11 cellular contexts compared by ENCODE assay signal in the genomic region with DNA sequence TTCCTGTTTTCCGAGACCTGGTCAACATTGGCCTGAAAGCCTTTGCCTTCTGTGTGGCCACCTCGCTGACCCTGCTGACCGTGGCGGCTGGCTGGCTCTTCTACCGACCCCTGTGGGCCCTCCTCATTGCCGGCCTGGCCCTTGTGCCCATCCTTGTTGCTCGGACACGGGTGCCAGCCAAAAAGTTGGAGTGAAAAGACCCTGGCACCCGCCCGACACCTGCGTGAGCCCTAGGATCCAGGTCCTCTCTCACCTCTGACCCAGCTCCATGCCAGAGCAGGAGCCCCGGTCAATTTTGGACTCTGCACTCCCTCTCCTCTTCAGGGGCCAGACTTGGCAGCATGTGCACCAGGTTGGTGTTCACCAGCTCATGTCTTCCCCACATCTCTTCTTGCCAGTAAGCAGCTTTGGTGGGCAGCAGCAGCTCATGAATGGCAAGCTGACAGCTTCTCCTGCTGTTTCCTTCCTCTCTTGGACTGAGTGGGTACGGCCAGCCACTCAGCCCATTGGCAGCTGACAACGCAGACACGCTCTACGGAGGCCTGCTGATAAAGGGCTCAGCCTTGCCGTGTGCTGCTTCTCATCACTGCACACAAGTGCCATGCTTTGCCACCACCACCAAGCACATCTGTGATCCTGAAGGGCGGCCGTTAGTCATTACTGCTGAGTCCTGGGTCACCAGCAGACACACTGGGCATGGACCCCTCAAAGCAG. TPM values are rescaled to one million over a fixed set of nuclear protein-coding genes. Genes with fewer than 3 reads are reported as not detected.
DNase-seq lines count a peak whose midpoint lies in the region; ATAC-seq and TF ChIP-seq lines count a peak whose summit lies in the region.
"Had no signal": no experiment of that assay in that cellular context is flagged by ENCODE, and none has a peak within 500 bp of the region (broad histone marks: within the 10 kb centered on the region; RNA-seq: fewer than 3 reads in every experiment).

No MANE protein-coding gene starts in this region.

- TF ChIP-seq CTCF in uterus (IDR thresholded peaks at IDR 0.05): no peak

- no peaks in the 10 kb centered on the region for H3K9me3 Mint-ChIP-seq in activated T-cell treated with anti-CD3 and anti-CD28 coated beads, Interleukin-2, amount 50 U/mL, for 72 hours
- H3K9me3 Mint-ChIP-seq in dendritic cell treated with granulocyte-macrophage colony-stimulating factor and Interleukin-4, amounts not matched to agents 40 ng/mL and 50 ng/mL, for 4 days: no peaks in the 10 kb centered on the region
- H3K9me3 Mint-ChIP-seq: H9 had no signal

- ATAC-seq in activated T-cell treated with anti-CD3 and anti-CD28 coated beads, Interleukin-2, amount 50 U/mL, for 72 hours (replicated peaks in 1 of 2): no peak

- H3K36me3 Mint-ChIP-seq in activated T-cell treated with anti-CD3 and anti-CD28 coated beads, Interleukin-2, amount 50 U/mL, for 72 hours (ENCODE audit: insufficient read depth in 2 of 2): peaks cover 6 to 11% of the 10 kb centered on the region in 2 donors
- H3K36me3 Mint-ChIP-seq in dendritic cell treated with granulocyte-macrophage colony-stimulating factor and Interleukin-4, amounts not matched to agents 40 ng/mL and 50 ng/mL, for 4 days (ENCODE audit: low read depth): peaks cover 75% of the 10 kb centered on the region

- H3K27me3 Mint-ChIP-seq in activated T-cell treated with anti-CD3 and anti-CD28 coated beads, Interleukin-2, amount 50 U/mL, for 72 hours (ENCODE audit: low read depth): no peaks in the 10 kb centered on the region
- H3K27me3 Mint-ChIP-seq in dendritic cell treated with granulocyte-macrophage colony-stimulating factor and Interleukin-4, amounts not matched to agents 40 ng/mL and 50 ng/mL, for 4 days: no peaks in the 10 kb centered on the region

- H3K27ac ChIP-seq in mesodermal cell (ENCODE audit: low read depth, low read length, severe bottlenecking) (peak overlapping the region; percentile 100), uterus (peak overlapping the region; percentile 86 to 96)

- H3K27ac Mint-ChIP-seq in activated T-cell treated with anti-CD3 and anti-CD28 coated beads, Interleukin-2, amount 50 U/mL, for 72 hours: peak overlapping the region; percentile 94
- peak overlapping the region; percentile 88 for H3K27ac Mint-ChIP-seq in dendritic cell treated with granulocyte-macrophage colony-stimulating factor and Interleukin-4, amounts not matched to agents 40 ng/mL and 50 ng/mL, for 4 days

- H3K36me3 ChIP-seq in mesodermal cell (ENCODE audit: control insufficient read depth, insufficient read depth, low read length) (peaks cover 70% of the 10 kb centered on the region), uterus (no peaks in the 10 kb centered on the region)

- 96% methylated on average over 18 to 19 of the region's 19 CpGs for WGBS in mesodermal cell (ENCODE audit: insufficient coverage in 2 of 2), 2 experiments

- peaks cover 56% of the 10 kb centered on the region for H3K4me1 ChIP-seq in mesodermal cell (ENCODE audit: control insufficient read depth, insufficient read depth, low read length, poor library complexity, severe bottlenecking)
- H3K4me1 ChIP-seq in uterus: peaks cover 19 to 20% of the 10 kb centered on the region in 2 donors

- H3K27me3 ChIP-seq in uterus: no peaks in the 10 kb centered on the region

- H3K4me3 ChIP-seq in mesodermal cell (ENCODE audit: extremely low read depth, insufficient read depth, low read length, poor library complexity, severe bottlenecking): no peak overlapping the region
- no peak overlapping the region for H3K4me3 ChIP-seq in uterus

- peaks cover 57% of the 10 kb centered on the region for H3K4me1 Mint-ChIP-seq in activated T-cell treated with anti-CD3 and anti-CD28 coated beads, Interleukin-2, amount 50 U/mL, for 72 hours (ENCODE audit: low read depth)
- H3K4me1 Mint-ChIP-seq in dendritic cell treated with granulocyte-macrophage colony-stimulating factor and Interleukin-4, amounts not matched to agents 40 ng/mL and 50 ng/mL, for 4 days (ENCODE audit: low read depth): peaks cover 75% of the 10 kb centered on the region

- H3K4me3 Mint-ChIP-seq in activated T-cell treated with anti-CD3 and anti-CD28 coated beads, Interleukin-2, amount 50 U/mL, for 72 hours: peak overlapping the region; percentile 15 to 62
- H3K4me3 Mint-ChIP-seq in dendritic cell treated with granulocyte-macrophage colony-stimulating factor and Interleukin-4, amounts not matched to agents 40 ng/mL and 50 ng/mL, for 4 days: peak overlapping the region; percentile 52
- H3K4me3 Mint-ChIP-seq: H9 had no signal

- intact Hi-C loops in dendritic cell treated with granulocyte-macrophage colony-stimulating factor and Interleukin-4, amounts not matched to agents 40 ng/mL and 50 ng/mL, for 4 days (cut with micrococcal nuclease): no loop called here
- intact Hi-C loops in uterus (cut with DNase I; ENCODE audit: low total_unique reads): no loop called here

- no peak for TF ChIP-seq POLR2A in uterus (IDR thresholded peaks at IDR 0.05)

- no peaks in the 10 kb centered on the region for H3K9me3 ChIP-seq in mesodermal cell (ENCODE audit: control insufficient read depth, low read length)
- no peaks in the 10 kb centered on the region for H3K9me3 ChIP-seq in uterus

- DNase-seq in activated T-cell treated with anti-CD3 and anti-CD28 coated beads, Interleukin-2, amount 50 U/mL, for 72 hours: no peak
- no peak for DNase-seq in activated T-cell treated with anti-CD3 and anti-CD28 coated beads for 4 hours
- peak in 1 of 2 donors; percentile 22 for DNase-seq in uterus
- no peak for DNase-seq in GM19240 (ENCODE audit: insufficient read length, low spot score)
- DNase-seq in effector CD8-positive, alpha-beta T cell (lab: John Stamatoyannopoulos, UW): no peak
- no peak for DNase-seq in cerebellar cortex (ENCODE audit: low spot score)
- DNase-seq: AML-193, H9, NCI-H2107 had no signal

RNA-seq across cellular contexts. Expression of a gene that starts 16.9 kb away (rescaled TPM):
- 10 to 100 TPM; 38.4 to 39.9 TPM for total RNA-seq in activated T-cell treated with anti-CD3 and anti-CD28 coated beads, Interleukin-2, amount 50 U/mL, for 72 hours
- polyA plus RNA-seq in mesodermal cell (2013, experiment 1 of 2): 65.4 TPM
- polyA plus RNA-seq in mesodermal cell (2013, experiment 2 of 2): 57.0 TPM
- 100 to 1,000 TPM in 2 of 4 donors, 10 to 100 TPM in 2; 93.5 to 114 (median 102) TPM for total RNA-seq in uterus

RNA-seq across cellular contexts. Expression of a gene that starts 17.1 kb away (rescaled TPM):
- 10 to 100 TPM; 14.7 to 15.6 TPM for total RNA-seq in activated T-cell treated with anti-CD3 and anti-CD28 coated beads, Interleukin-2, amount 50 U/mL, for 72 hours
- 19.8 TPM for polyA plus RNA-seq in mesodermal cell (2013, experiment 1 of 2)
- polyA plus RNA-seq in mesodermal cell (2013, experiment 2 of 2): 15.9 TPM
- 10 to 100 TPM in 1 of 4 donors, 1 to 10 TPM in 3; 6.2 to 12.0 (median 7.8) TPM for total RNA-seq in uterus

RNA-seq across cellular contexts. Expression of a gene that starts 36.6 kb away (rescaled TPM):
- total RNA-seq in activated T-cell treated with anti-CD3 and anti-CD28 coated beads, Interleukin-2, amount 50 U/mL, for 72 hours: 10 to 100 TPM; 48.4 to 61.0 TPM
- 40.8 TPM for polyA plus RNA-seq in mesodermal cell (2013, experiment 1 of 2)
- 42.1 TPM for polyA plus RNA-seq in mesodermal cell (2013, experiment 2 of 2)
- 10 to 100 TPM; 15.3 to 85.8 (median 48.5) TPM for total RNA-seq in uterus

RNA-seq across cellular contexts. Expression of a gene that starts 36.9 kb away (rescaled TPM):
- 10 to 100 TPM; 12.4 to 14.3 TPM for total RNA-seq in activated T-cell treated with anti-CD3 and anti-CD28 coated beads, Interleukin-2, amount 50 U/mL, for 72 hours
- 20.9 TPM for polyA plus RNA-seq in mesodermal cell (2013, experiment 1 of 2)
- 24.4 TPM for polyA plus RNA-seq in mesodermal cell (2013, experiment 2 of 2)
- total RNA-seq in uterus: 10 to 100 TPM in 3 of 4 donors, 1 to 10 TPM in 1; 10.0 to 14.1 (median 11.9) TPM
